ENCODE assay signal across 8 cellular contexts in the genomic region with DNA sequence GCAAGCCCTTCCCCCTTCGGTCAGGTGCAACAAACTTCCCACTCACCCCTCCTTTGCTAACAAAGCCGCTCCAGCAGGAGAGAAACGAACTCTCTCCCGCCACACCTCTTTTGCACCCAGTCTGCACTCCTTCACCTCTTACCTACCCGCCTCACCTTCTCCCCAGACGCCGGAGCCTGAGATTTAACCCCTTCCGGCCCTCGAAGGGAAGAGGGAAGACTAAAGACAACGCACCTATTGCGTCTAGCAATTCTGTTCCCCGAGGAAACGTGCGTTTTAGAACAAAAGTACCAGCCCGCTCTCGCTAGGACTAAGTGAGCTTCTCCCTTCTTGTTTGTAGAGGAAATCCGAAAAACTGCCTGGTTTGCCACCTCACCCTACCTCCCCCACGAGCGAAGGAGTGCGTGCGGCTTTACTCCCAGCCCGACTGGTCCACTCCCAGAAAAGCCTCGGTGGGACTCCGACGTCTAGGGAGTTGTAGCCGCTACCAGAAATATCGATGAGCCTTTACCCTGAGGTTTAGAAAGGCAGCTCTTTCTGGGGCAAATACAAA. TPM values are rescaled to one million over a fixed set of nuclear protein-coding genes. Genes with fewer than 3 reads are reported as not detected.
DNase-seq lines count a peak whose midpoint lies in the region; ATAC-seq and TF ChIP-seq lines count a peak whose summit lies in the region.

No MANE protein-coding gene starts in this region.

- ATAC-seq in GM18498 (IDR thresholded peaks at IDR 0.05; ENCODE audit: unreplicated experiment) (peak; percentile 61), HG02852 (IDR thresholded peaks at IDR 0.05; ENCODE audit: unreplicated experiment) (peak; percentile 48)

- 2% methylated on average over 27 of the region's 27 CpGs for WGBS in hepatocyte (ENCODE audit: low lambda C conversion rate, missing lambda C conversion rate)

- DNase-seq in NCI-H146 treated with DMSO at 0.1 percent for 48 hours (lab: John Stamatoyannopoulos, UW; ENCODE audit: unreplicated experiment) (peak; percentile 63), T-helper 2 cell (peak; percentile 37 to 86 (median 52)), ascending aorta (ENCODE audit: low spot score in 2 of 2) (peak in 1 of 2 donors; percentile 76), hepatocyte (ENCODE audit: low spot score) (peak; percentile 87), retina (peak; percentile 97), cortex of kidney (lab: John Stamatoyannopoulos, UW) (no peak)

- H3K4me3 ChIP-seq in ascending aorta (peak overlapping the region; percentile 78 to 87), hepatocyte (peak overlapping the region; percentile 90)

- H3K4me2 ChIP-seq in hepatocyte = peak overlapping the region; percentile 82

- H3K79me2 ChIP-seq in hepatocyte = peaks cover 65% of the 10 kb centered on the region

- no peak for TF ChIP-seq CTCF in ascending aorta (IDR thresholded peaks at IDR 0.05)
- no peak for TF ChIP-seq CTCF in hepatocyte (IDR thresholded peaks at IDR 0.05; ENCODE audit: poor library complexity)

- H3K36me3 ChIP-seq in ascending aorta = peaks cover 0 to under 1% of the 10 kb centered on the region in 2 donors
- no peaks in the 10 kb centered on the region for H3K36me3 ChIP-seq in hepatocyte (replicated peaks; ENCODE audit: insufficient read depth, low read depth)

- H2AFZ ChIP-seq in hepatocyte = peak overlapping the region; percentile 89

- intact Hi-C loops in ascending aorta (cut with DNase I) = loop anchor here (2.0 kb wide), 2 partner anchors 48 to 136 kb away; partner anchors contain the start of genes REL and SANBR

- H3K4me1 ChIP-seq in ascending aorta (peaks cover 0 to 24% of the 10 kb centered on the region in 2 donors), hepatocyte (ENCODE audit: insufficient read depth) (no peaks in the 10 kb centered on the region)

- no peaks in the 10 kb centered on the region for H3K9me3 ChIP-seq in ascending aorta
- no peaks in the 10 kb centered on the region for H3K9me3 ChIP-seq in hepatocyte (ENCODE audit: low read depth)

- H3K27me3 ChIP-seq in ascending aorta (no peaks in the 10 kb centered on the region), hepatocyte (no peaks in the 10 kb centered on the region)

- no peaks in the 10 kb centered on the region for H3K9me2 ChIP-seq in hepatocyte (replicated peaks; ENCODE audit: insufficient read depth)

- H3K27ac ChIP-seq in ascending aorta = peak overlapping the region; percentile 83 to 94
- peak overlapping the region; percentile 99 for H3K27ac ChIP-seq in hepatocyte

- H4K20me1 ChIP-seq in hepatocyte (ENCODE audit: insufficient read depth, poor library complexity, severe bottlenecking) = peaks cover 23% of the 10 kb centered on the region

RNA-seq across cellular contexts. Expression of gene PEX13, which starts 0.4 kb away (rescaled TPM):
- total RNA-seq in ascending aorta (12.8 TPM), hepatocyte (60.0 and 74.3 TPM in 2 replicates)
- polyA plus RNA-seq in hepatocyte = 24.9 and 25.2 TPM in 2 replicates

RNA-seq across cellular contexts. Expression of gene PUS10, which starts 1.0 kb away (rescaled TPM):
- total RNA-seq in ascending aorta (1.4 TPM), hepatocyte (14.2 and 15.3 TPM in 2 replicates)
- polyA plus RNA-seq in hepatocyte = 3.5 and 4.5 TPM in 2 replicates

RNA-seq across cellular contexts. Expression of gene SANBR, which starts 48.6 kb away (rescaled TPM):
- 10.7 TPM for total RNA-seq in ascending aorta
- total RNA-seq in hepatocyte = 5.8 and 8.0 TPM in 2 replicates
- 4.1 and 6.2 TPM in 2 replicates for polyA plus RNA-seq in hepatocyte
